In genomic region chr2:85648619-85649018, GRCh38 we compare ENCODE assay signal across 8 cellular contexts. TPM values are rescaled to one million over a fixed set of nuclear protein-coding genes. Genes with fewer than 3 reads are reported as not detected.
A peak's percentile ranks its signal among the peaks of the same experiment; 100 is the strongest.
DNase-seq lines count a peak whose midpoint lies in the region; ATAC-seq and TF ChIP-seq lines count a peak whose summit lies in the region.

No MANE protein-coding gene starts in this region.

- ATAC-seq in HG02970 (IDR thresholded peaks at IDR 0.05; ENCODE audit: low FRiP score, unreplicated experiment): no peak

- H2BK15ac ChIP-seq in mesendoderm (replicated peaks; ENCODE audit: low read depth): no peak overlapping the region

- TF ChIP-seq CTCF in ascending aorta (IDR thresholded peaks at IDR 0.05) (peak in 1 of 3 experiments; percentile 6), uterus (IDR thresholded peaks at IDR 0.05) (peak in 2 of 4 experiments; percentile 15 to 16), lower leg skin (IDR thresholded peaks at IDR 0.05) (no peak)

- H4K5ac ChIP-seq in mesendoderm (ENCODE audit: low read length): no peak overlapping the region

- H3K9me3 ChIP-seq in ascending aorta (no peaks in the 10 kb centered on the region), uterus (no peaks in the 10 kb centered on the region)

- no peak overlapping the region for H2BK5ac ChIP-seq in mesendoderm (ENCODE audit: low read length)

- H3K27ac ChIP-seq in ascending aorta: peak overlapping the region; percentile 63 to 64
- H3K27ac ChIP-seq in mesendoderm (ENCODE audit: low read depth, low read length): no peak overlapping the region
- H3K27ac ChIP-seq in uterus: no peak overlapping the region

- H2AK5ac ChIP-seq in mesendoderm (ENCODE audit: low read length): no peak overlapping the region

- H3K23ac ChIP-seq in mesendoderm (ENCODE audit: low read length): no peak overlapping the region

- no peaks in the 10 kb centered on the region for H3K79me1 ChIP-seq in mesendoderm (ENCODE audit: low read length)

- H2BK120ac ChIP-seq in mesendoderm (ENCODE audit: low read depth, low read length): no peak overlapping the region

- H3K79me2 ChIP-seq in mesendoderm (ENCODE audit: control insufficient read depth, insufficient read depth, low read length): no peaks in the 10 kb centered on the region

- H3K36me3 ChIP-seq in ascending aorta (peaks cover 67 to 91% of the 10 kb centered on the region in 2 donors), mesendoderm (ENCODE audit: control insufficient read depth, insufficient read depth, low read length) (peaks cover 23% of the 10 kb centered on the region), uterus (no peaks in the 10 kb centered on the region)

- no peak overlapping the region for H3K56ac ChIP-seq in mesendoderm (ENCODE audit: low read length)

- no peaks in the 10 kb centered on the region for H3K4me1 ChIP-seq in ascending aorta
- no peaks in the 10 kb centered on the region for H3K4me1 ChIP-seq in mesendoderm (ENCODE audit: control insufficient read depth, low read depth, low read length)
- no peaks in the 10 kb centered on the region for H3K4me1 ChIP-seq in uterus

- H3K4ac ChIP-seq in mesendoderm (ENCODE audit: low read depth, low read length): no peak overlapping the region

- no peak overlapping the region for H3K4me2 ChIP-seq in mesendoderm (ENCODE audit: low read length)

- H3K18ac ChIP-seq in mesendoderm (ENCODE audit: low read length): no peak overlapping the region

- H3K4me3 ChIP-seq in Jurkat, Clone E6-1 (ENCODE audit: low read length): no peak overlapping the region
- no peak overlapping the region for H3K4me3 ChIP-seq in ascending aorta
- no peak overlapping the region for H3K4me3 ChIP-seq in mesendoderm (ENCODE audit: low read length)
- H3K4me3 ChIP-seq in uterus: no peak overlapping the region
- H3K4me3 ChIP-seq in lower leg skin (ENCODE audit: low read depth, poor library complexity, severe bottlenecking): no peak overlapping the region

- no peak overlapping the region for H3K9ac ChIP-seq in mesendoderm (ENCODE audit: low read length)

- H3K27me3 ChIP-seq in ascending aorta (no peaks in the 10 kb centered on the region), mesendoderm (ENCODE audit: insufficient read depth, low read length, poor library complexity) (no peaks in the 10 kb centered on the region), uterus (no peaks in the 10 kb centered on the region)

- intact Hi-C loops in ascending aorta (cut with DNase I) (no loop called here), uterus (cut with DNase I; ENCODE audit: low total_unique reads) (no loop called here), lower leg skin (cut with DNase I; ENCODE audit: low total_unique reads) (loop anchor here (10.0 kb wide), 1 partner anchor 166 kb away; no protein-coding TSS in a partner anchor)

- WGBS in mesendoderm (ENCODE audit: extremely low coverage, insufficient coverage, low lambda C conversion rate): no CpG with 5 or more reads among the region's 2 CpGs
- WGBS in lower leg skin, 2 donors: 55 to 58% methylated on average over 2 of the region's 2 CpGs

- DNase-seq in NCI-H2196 (lab: John Stamatoyannopoulos, UW; ENCODE audit: unreplicated experiment) (peak; percentile 4), NCI-H2196 treated with DMSO at 0.1 percent for 48 hours (lab: John Stamatoyannopoulos, UW; ENCODE audit: unreplicated experiment) (no peak), ascending aorta (ENCODE audit: low spot score in 2 of 2) (no peak), mesendoderm (peak; percentile 45), uterus (no peak), lower leg skin (ENCODE audit: low spot score in 2 of 2) (no peak)
- DNase-seq in Jurkat, Clone E6-1 (ENCODE audit: low read depth, low spot score): peak; percentile 50

- TF ChIP-seq POLR2A in uterus (IDR thresholded peaks at IDR 0.05) (no peak), lower leg skin (IDR thresholded peaks at IDR 0.05) (no peak)

- H4K8ac ChIP-seq in mesendoderm (ENCODE audit: low read depth, low read length): no peak overlapping the region

RNA-seq across cellular contexts. Expression of gene SFTPB, which starts 19.4 kb away (rescaled TPM):
- not detected for polyA plus RNA-seq in Jurkat, Clone E6-1 (2012; ENCODE audit: insufficient read depth, insufficient read length)
- not detected for total RNA-seq in ascending aorta
- not detected for polyA plus RNA-seq in mesendoderm (2013, experiment 1 of 2)
- not detected for polyA plus RNA-seq in mesendoderm (2013, experiment 2 of 2)
- 1 to 10 TPM in 1 of 4 donors, not detected in 3; 1.4 TPM for total RNA-seq in uterus
- total RNA-seq in lower leg skin: not detected

RNA-seq across cellular contexts. Expression of gene USP39, which starts 32.6 kb away (rescaled TPM):
- polyA plus RNA-seq in Jurkat, Clone E6-1 (2012; ENCODE audit: insufficient read depth, insufficient read length): 119 TPM
- total RNA-seq in ascending aorta (81.1 TPM), uterus (100 to 1,000 TPM in 2 of 4 donors, 10 to 100 TPM in 2; 38.6 to 215 (median 106) TPM), lower leg skin (100 to 1,000 TPM in 1 of 4 donors, 10 to 100 TPM in 3; 45.6 to 160 (median 67.9) TPM)
- polyA plus RNA-seq in mesendoderm (2013, experiment 1 of 2): 77.6 TPM
- polyA plus RNA-seq in mesendoderm (2013, experiment 2 of 2): 77.7 TPM

RNA-seq across cellular contexts. Expression of gene C2orf68, which starts 36.8 kb away (rescaled TPM):
- polyA plus RNA-seq in Jurkat, Clone E6-1 (2012; ENCODE audit: insufficient read depth, insufficient read length): 51.4 TPM
- total RNA-seq in ascending aorta: 1.6 TPM
- polyA plus RNA-seq in mesendoderm (2013, experiment 1 of 2): 53.1 TPM
- polyA plus RNA-seq in mesendoderm (2013, experiment 2 of 2): 53.9 TPM
- total RNA-seq in uterus: 10 to 100 TPM; 19.0 to 44.8 (median 28.2) TPM
- 10 to 100 TPM; 15.1 to 41.1 (median 19.0) TPM for total RNA-seq in lower leg skin

RNA-seq across cellular contexts. Expression of gene GNLY, which starts 45.5 kb away (rescaled TPM):
- not detected for polyA plus RNA-seq in Jurkat, Clone E6-1 (2012; ENCODE audit: insufficient read depth, insufficient read length)
- total RNA-seq in ascending aorta: not detected
- polyA plus RNA-seq in mesendoderm (2013, experiment 1 of 2): not detected
- not detected for polyA plus RNA-seq in mesendoderm (2013, experiment 2 of 2)
- 1 to 10 TPM in 2 of 4 donors, under 1 TPM in 1, not detected in 1; 0.48 to 5.9 (median 4.8) TPM for total RNA-seq in uterus
- total RNA-seq in lower leg skin: 1 to 10 TPM in 2 of 4 donors, under 1 TPM in 1, not detected in 1; 0.42 to 3.6 (median 1.3) TPM

RNA-seq across cellular contexts. Expression of gene TMEM150A, which starts 46.1 kb away (rescaled TPM):
- 4.4 TPM for polyA plus RNA-seq in Jurkat, Clone E6-1 (2012; ENCODE audit: insufficient read depth, insufficient read length)
- total RNA-seq in ascending aorta: 26.7 TPM
- 19.3 TPM for polyA plus RNA-seq in mesendoderm (2013, experiment 1 of 2)
- 18.8 TPM for polyA plus RNA-seq in mesendoderm (2013, experiment 2 of 2)
- 10 to 100 TPM in 1 of 4 donors, 1 to 10 TPM in 2, not detected in 1; 2.6 to 24.1 (median 7.8) TPM for total RNA-seq in uterus
- 10 to 100 TPM in 2 of 4 donors, 1 to 10 TPM in 2; 5.8 to 13.7 (median 9.5) TPM for total RNA-seq in lower leg skin

Comparison
In these comparisons a context has a peak if more than half of its experiments do, and no peak if none do; other contexts are left out.
1. DNase-seq: peak in NCI-H2196 (single experiment), Jurkat, Clone E6-1 (single experiment) and mesendoderm (single experiment); none in NCI-H2196 treated with DMSO at 0.1 percent for 48 hours (single experiment), ascending aorta (0 of 2), uterus (0 of 2) and lower leg skin (0 of 2).
2. H3K27ac ChIP-seq: peak in ascending aorta (2 of 2); none in mesendoderm (single experiment) and uterus (0 of 2).